In the genomic region with DNA sequence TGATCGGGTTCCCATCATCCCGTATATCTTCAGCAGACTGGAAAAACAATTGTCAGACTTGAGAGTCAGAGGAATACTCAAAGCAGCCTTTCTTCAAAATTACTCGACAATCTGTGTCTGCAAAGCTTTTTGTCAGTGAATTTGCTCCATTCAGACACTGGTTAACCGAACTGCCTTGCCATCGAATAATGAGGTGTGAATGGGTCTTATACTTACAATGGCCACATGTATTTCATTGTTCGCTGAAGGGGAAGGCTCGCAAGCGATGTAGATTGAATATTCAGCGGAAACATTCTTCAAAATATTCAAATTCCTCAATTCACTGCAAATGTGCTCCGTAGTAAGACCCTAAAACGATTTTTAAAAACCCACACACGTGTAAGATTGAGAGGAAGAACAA, we compare ENCODE assay signal across 1 cellular context.
TF ChIP-seq lines count a peak whose summit lies in the region.

No MANE protein-coding gene starts in this region.

TF ChIP-seq in GM23338, 12 proteins besides CTCF, POLR2A, EP300 and RAD21 (continued from another document):
- TF ChIP-seq ZNF462 (CRISPR knock-in tag; IDR thresholded peaks at IDR 0.05) (no peak), ETS1 (IDR thresholded peaks at IDR 0.05) (no peak), POLR2AphosphoS5 (IDR thresholded peaks at IDR 0.05; ENCODE audit: low read depth) (no peak)
